In genomic region chr11:66920978-66921784, GRCh38 we compare ENCODE assay signal across 1 cellular context.
A peak's percentile ranks its signal among the peaks of the same experiment; 100 is the strongest.
TF ChIP-seq lines count a peak whose summit lies in the region.

No MANE protein-coding gene starts in this region.

TF ChIP-seq in K562, 482 proteins besides CTCF, POLR2A, EP300 and RAD21 (continued from another document and continues in another):
- no peak for TF ChIP-seq CREB3L1 (IDR thresholded peaks at IDR 0.05; ENCODE audit: borderline replicate concordance, low read depth)
- TF ChIP-seq LEF1 (IDR thresholded peaks at IDR 0.05): 0 out of 2 replicates have a peak, but pooled peaks have one; percentile 32
- TF ChIP-seq MBD2 (IDR thresholded peaks at IDR 0.05; ENCODE audit: borderline replicate concordance, low read depth): no peak
- no peak for TF ChIP-seq IRF2 (CRISPR knock-in tag; IDR thresholded peaks at IDR 0.05)
- TF ChIP-seq TEAD2 (tag; IDR thresholded peaks at IDR 0.05): no peak
- TF ChIP-seq UBTF (IDR thresholded peaks at IDR 0.05; ENCODE audit: borderline replicate concordance in 1 of 2, low read depth in 2 of 2, low read length in 2 of 2): no peak
- 0 out of 2 replicates have a peak, but pooled peaks have one; percentile 58 for TF ChIP-seq TCF15 (CRISPR knock-in tag; IDR thresholded peaks at IDR 0.05)
- TF ChIP-seq RHOXF2B (CRISPR knock-in tag; conservative IDR thresholded peaks at IDR 0.05): no peak
- no peak for TF ChIP-seq YBX1 (IDR thresholded peaks at IDR 0.05)
- 0 out of 2 replicates have a peak, but pooled peaks have one; percentile 52 for TF ChIP-seq MTA3 (IDR thresholded peaks at IDR 0.05; ENCODE audit: borderline replicate concordance)
- no peak for TF ChIP-seq ARID3A (IDR thresholded peaks at IDR 0.05; ENCODE audit: borderline replicate concordance, low read depth, low read length)
- TF ChIP-seq NFXL1 (CRISPR knock-in tag; IDR thresholded peaks at IDR 0.05): 0 out of 2 replicates have a peak, but pooled peaks have one; percentile 1
- TF ChIP-seq ZNF354B (CRISPR knock-in tag; IDR thresholded peaks at IDR 0.05): peak; percentile 9; the same call in 1 of the 2 replicates
- TF ChIP-seq NR3C1 (CRISPR knock-in tag; IDR thresholded peaks at IDR 0.05): no peak
- peak; percentile 55; the same call in 1 of the 2 replicates for TF ChIP-seq ZKSCAN8 (CRISPR knock-in tag; IDR thresholded peaks at IDR 0.05)
- TF ChIP-seq MXD1 (CRISPR knock-in tag; IDR thresholded peaks at IDR 0.05; ENCODE audit: borderline replicate concordance, poor library complexity, severe bottlenecking): no peak
- no peak for TF ChIP-seq ZNF717 (CRISPR knock-in tag; IDR thresholded peaks at IDR 0.05)
- TF ChIP-seq NELFE (IDR thresholded peaks at IDR 0.05; ENCODE audit: insufficient read depth, insufficient read length): no peak
- TF ChIP-seq DACH1 (IDR thresholded peaks at IDR 0.05; ENCODE audit: partially characterized antibody): no peak
- no peak for TF ChIP-seq SIN3A (IDR thresholded peaks at IDR 0.05; ENCODE audit: borderline replicate concordance in 2 of 2, control insufficient read depth in 1 of 2, low read depth in 2 of 2, low read length in 2 of 2)
- peak; percentile 56; the same call in 1 of the 2 replicates for TF ChIP-seq ZNF766 (CRISPR knock-in tag; conservative IDR thresholded peaks at IDR 0.05)
- TF ChIP-seq CREB5 (CRISPR knock-in tag; IDR thresholded peaks at IDR 0.05): no peak
- TF ChIP-seq DMBX1 (CRISPR knock-in tag; IDR thresholded peaks at IDR 0.05; ENCODE audit: borderline replicate concordance): peak; percentile 28; the same call in 1 of the 2 replicates
- TF ChIP-seq GATA2 (CRISPR knock-in tag; IDR thresholded peaks at IDR 0.05): no peak
- TF ChIP-seq RNF2 (IDR thresholded peaks at IDR 0.05): no peak
- TF ChIP-seq ZNF280A (IDR thresholded peaks at IDR 0.05; ENCODE audit: low read depth, partially characterized antibody): no peak
- peak; percentile 43; the same call in 1 of the 2 replicates for TF ChIP-seq BRD4 (IDR thresholded peaks at IDR 0.05)
- no peak for TF ChIP-seq TCF7 (IDR thresholded peaks at IDR 0.05; ENCODE audit: borderline replicate concordance)
- TF ChIP-seq FOXK2 (conservative IDR thresholded peaks at IDR 0.05 in 1 of 2, IDR thresholded peaks at IDR 0.05 in 1 of 2; ENCODE audit: low read depth in 2 of 2): peak; percentile 60 to 61
- TF ChIP-seq POLR3A (IDR thresholded peaks at IDR 0.05; ENCODE audit: borderline replicate concordance, extremely low read depth, insufficient read depth, insufficient read length): no peak
- no peak for TF ChIP-seq HES1 (IDR thresholded peaks at IDR 0.05; ENCODE audit: low read depth)
- TF ChIP-seq MEF2A (IDR thresholded peaks at IDR 0.05; ENCODE audit: control insufficient read depth, low read depth, low read length): no peak
- no peak for TF ChIP-seq ZNF644 (tag; IDR thresholded peaks at IDR 0.05; ENCODE audit: low read depth)
- TF ChIP-seq ZBTB33 (CRISPR knock-in tag; IDR thresholded peaks at IDR 0.05): peak; percentile 85
- TF ChIP-seq NFE2 (IDR thresholded peaks at IDR 0.05; ENCODE audit: low read depth): peak; percentile 91
- TF ChIP-seq FOXP4 (CRISPR knock-in tag; IDR thresholded peaks at IDR 0.05; ENCODE audit: borderline replicate concordance): no peak
